19 cellular contexts compared by ENCODE assay signal in genomic region chr3:142040941-142041575, GRCh38.
DNase-seq lines count a peak whose midpoint lies in the region; ATAC-seq, FAIRE-seq and TF ChIP-seq lines count a peak whose summit lies in the region.
"Had no signal": no experiment of that assay in that cellular context is flagged by ENCODE, and none has a peak within 500 bp of the region (broad histone marks: within the 10 kb centered on the region; RNA-seq: fewer than 3 reads in every experiment).

No MANE protein-coding gene starts in this region.

- ATAC-seq in HG02610 (IDR thresholded peaks at IDR 0.05; ENCODE audit: unreplicated experiment) (peak; percentile 78), K562 (peak; percentile 10; the same call in 2 of the 3 replicates), GM21825 (IDR thresholded peaks at IDR 0.05; ENCODE audit: unreplicated experiment) (no peak), HG02973 (IDR thresholded peaks at IDR 0.05; ENCODE audit: unreplicated experiment) (no peak)

- TF ChIP-seq EP300 in K562 (IDR thresholded peaks at IDR 0.05; ENCODE audit: low read length) = no peak

- no peak for TF ChIP-seq CTCF in K562 (IDR thresholded peaks at IDR 0.05 in 2 of 3, conservative IDR thresholded peaks at IDR 0.05 in 1 of 3; ENCODE audit: insufficient read depth in 2 of 3, low read depth in 1 of 3, low read length in 3 of 3)
- TF ChIP-seq CTCF in vagina (IDR thresholded peaks at IDR 0.05) = no peak
- no peak for TF ChIP-seq CTCF in uterus (IDR thresholded peaks at IDR 0.05)

- H3K9me1 ChIP-seq in K562 (ENCODE audit: control insufficient read depth, insufficient read depth, low read length) = no peaks in the 10 kb centered on the region

- H3K27ac ChIP-seq in K562 (ENCODE audit: extremely low read depth, low read depth, low read length) (no peak overlapping the region; the same call in 2 of the 3 replicates), vagina (no peak overlapping the region), uterus (no peak overlapping the region)
- H3K27ac ChIP-seq: RWPE1, SJSA1 had no signal

- DNase-seq in GDM1 (lab: John Stamatoyannopoulos, UW) = peak; percentile 3
- DNase-seq in NCI-H524 (lab: John Stamatoyannopoulos, UW) = peak; percentile 64 to 81
- DNase-seq in K562 (ENCODE audit: extremely low read depth in 1 of 4, low spot score in 3 of 4) = no peak
- no peak for DNase-seq in vagina (ENCODE audit: extremely low spot score in 2 of 2)
- DNase-seq in uterus = no peak
- DNase-seq: COR-L47; H9; KG1; MM.1S; NCI-H1105 treated with DMSO at 0.1 percent for 48 hours; NCI-H1930; NCI-H510A treated with DMSO at 0.1 percent for 48 hours; NK-92 treated with Interleukin-12 subunit alpha and Interleukin-12 subunit beta, amount 100 ng/mL, for 24 hours had no signal

- no peaks in the 10 kb centered on the region for H4K20me1 ChIP-seq in K562 (replicated peaks; ENCODE audit: control insufficient read depth, insufficient read depth, low read length)

- CTCF ChIA-PET in K562 (lab: Yijun Ruan, JAX; ENCODE audit: low intra/inter-chr PET ratio) = no interaction called here

- peak overlapping the region; percentile 22 for H2AFZ ChIP-seq in K562 (ENCODE audit: low read depth, low read length)

- no peak overlapping the region for H3K4me2 ChIP-seq in K562 (ENCODE audit: insufficient read depth, low read length)

- POLR2A ChIA-PET in K562 (lab: Yijun Ruan, JAX) = interaction anchor here (1.0 to 1.7 kb wide), 3 partner anchors 12 to 18 kb away, joined by 3 to 4 read pairs (median 3); no protein-coding TSS in a partner anchor

- H3K36me3 ChIP-seq in K562 (ENCODE audit: control insufficient read depth, insufficient read depth, low read length) = no peaks in the 10 kb centered on the region
- H3K36me3 ChIP-seq in vagina = no peaks in the 10 kb centered on the region
- H3K36me3 ChIP-seq in uterus = no peaks in the 10 kb centered on the region
- H3K36me3 ChIP-seq: SJSA1 had no signal

- H3K4me1 ChIP-seq in K562 (replicated peaks in 1 of 2; ENCODE audit: control insufficient read depth in 2 of 2, insufficient read depth in 2 of 2, low read length in 2 of 2) (peaks cover 5 to 13% of the 10 kb centered on the region in 2 experiments; a peak in 3 of 5 replicates), vagina (no peaks in the 10 kb centered on the region), uterus (no peaks in the 10 kb centered on the region)
- H3K4me1 ChIP-seq: SJSA1 had no signal

- 37% methylated on average over 3 of the region's 3 CpGs for WGBS in K562 (ENCODE audit: insufficient coverage, low coverage, missing lambda C conversion rate)

- in situ Hi-C loops in K562 (cut with MboI) = no loop called here

- TF ChIP-seq POLR2A in K562 (conservative IDR thresholded peaks at IDR 0.05) = no peak
- no peak for TF ChIP-seq POLR2A in vagina (IDR thresholded peaks at IDR 0.05)
- TF ChIP-seq POLR2A in uterus (IDR thresholded peaks at IDR 0.05) = no peak

- H3K27me3 ChIP-seq in K562 (ENCODE audit: control insufficient read depth in 2 of 2, insufficient read depth in 2 of 2, low read length in 2 of 2) = no peaks in the 10 kb centered on the region
- H3K27me3 ChIP-seq in vagina = no peaks in the 10 kb centered on the region
- no peaks in the 10 kb centered on the region for H3K27me3 ChIP-seq in uterus
- H3K27me3 ChIP-seq: SJSA1 had no signal

- no peak for TF ChIP-seq RAD21 in K562 (CRISPR knock-in tag; conservative IDR thresholded peaks at IDR 0.05 in 1 of 2, IDR thresholded peaks at IDR 0.05 in 1 of 2)

- no peak for FAIRE-seq in K562 (lab: Jason Lieb, UNC)
- FAIRE-seq: GM12891 had no signal

- peaks cover 4% of the 10 kb centered on the region for H3K9me3 ChIP-seq in K562 (replicated peaks; ENCODE audit: control insufficient read depth, insufficient read depth, low read depth, low read length)
- H3K9me3 ChIP-seq in vagina = no peaks in the 10 kb centered on the region
- H3K9me3 ChIP-seq in uterus = no peaks in the 10 kb centered on the region
- H3K9me3 ChIP-seq: SJSA1 had no signal

- intact Hi-C loops in K562 (cut with micrococcal nuclease) (no loop called here), vagina (cut with DNase I) (no loop called here), uterus (cut with DNase I; ENCODE audit: low total_unique reads) (no loop called here)

- no peaks in the 10 kb centered on the region for H3K79me2 ChIP-seq in K562 (ENCODE audit: control insufficient read depth, insufficient read depth, low read length)

- no TSS peak for BruUV-seq in K562 (replicated peaks; lab: Mats Ljungman, UMichigan)

- H3K4me3 ChIP-seq in K562 (no peak overlapping the region), vagina (no peak overlapping the region), uterus (no peak overlapping the region)
- H3K4me3 ChIP-seq: SJSA1 had no signal

- no peak overlapping the region for H3K9ac ChIP-seq in K562 (ENCODE audit: insufficient read depth in 1 of 2, low read depth in 2 of 2, low read length in 2 of 2)

TF ChIP-seq in K562, 482 proteins besides CTCF, POLR2A, EP300 and RAD21:
- no peak for TF ChIP-seq CBX1 (IDR thresholded peaks at IDR 0.05; ENCODE audit: low read depth)

Comparison
In these comparisons a context has a peak if more than half of its experiments do, and no peak if none do; other contexts are left out.
1. DNase-seq: peak in GDM1 (single experiment) and NCI-H524 (2 of 2); none in K562 (0 of 4), vagina (0 of 2) and uterus (0 of 2).
2. ATAC-seq: peak in HG02610 (single experiment) and K562 (single experiment); none in GM21825 (single experiment) and HG02973 (single experiment).